13 cellular contexts compared by ENCODE assay signal in the genomic region with DNA sequence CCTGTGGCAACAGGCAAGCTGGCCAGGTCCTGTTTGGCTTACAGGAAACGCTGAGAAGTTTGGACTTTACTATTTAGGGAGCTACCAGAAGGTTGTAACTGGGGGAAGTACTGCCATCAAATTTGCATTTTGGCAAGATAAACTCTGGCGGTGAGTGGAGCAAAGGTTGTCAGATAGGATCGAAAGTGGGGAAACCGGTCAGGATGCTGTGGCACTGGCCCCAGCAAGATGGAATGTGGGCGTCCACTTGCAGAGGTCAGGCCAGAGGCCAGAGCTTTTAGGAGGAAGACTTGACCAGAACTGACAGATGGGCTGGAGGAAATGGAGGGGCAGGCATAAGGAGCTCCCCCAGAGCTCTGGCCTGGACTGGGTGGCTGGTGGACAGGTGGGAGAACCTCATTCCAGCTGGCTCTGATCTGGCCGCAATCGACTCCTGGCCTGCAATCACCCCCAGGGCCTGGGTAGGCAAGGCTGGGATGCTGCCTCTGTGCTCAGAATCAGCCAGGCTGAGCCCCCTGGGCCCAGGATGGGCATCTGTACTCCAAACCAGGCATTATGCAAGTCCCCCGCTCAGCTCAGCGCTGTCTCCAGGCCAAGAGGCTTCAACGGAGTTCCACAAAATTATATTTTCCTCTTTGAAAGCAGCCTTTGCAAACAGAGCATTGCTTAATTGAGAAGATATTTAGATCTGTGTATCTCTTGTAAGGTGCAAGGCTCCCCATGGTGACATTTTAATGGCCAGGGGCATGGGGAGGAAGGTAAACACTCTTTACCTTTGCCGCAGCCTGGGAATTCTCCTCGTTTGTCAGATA.
A peak's percentile ranks its signal among the peaks of the same experiment; 100 is the strongest.
DNase-seq lines count a peak whose midpoint lies in the region; ATAC-seq and TF ChIP-seq lines count a peak whose summit lies in the region.
"Had no signal": no experiment of that assay in that cellular context is flagged by ENCODE, and none has a peak within 500 bp of the region (broad histone marks: within the 10 kb centered on the region; RNA-seq: fewer than 3 reads in every experiment).

No MANE protein-coding gene starts in this region.

- peak overlapping the region; percentile 49 for H2AFZ ChIP-seq in PC-9

- CTCF ChIA-PET in PC-9 (lab: Charles Lee) = interaction anchor here (0.6 kb wide), 1 partner anchor 338 kb away, joined by 3 read pairs; no protein-coding TSS in a partner anchor

- peak overlapping the region; percentile 62 for H3K27ac ChIP-seq in PC-9
- H3K27ac ChIP-seq: ovary, RWPE1 had no signal

- H3K4me3 ChIP-seq in PC-9 = peak overlapping the region; percentile 7; the same call in 1 of the 2 replicates
- H3K4me3 ChIP-seq: ovary had no signal

- DNase-seq in ELF-1 (ENCODE audit: low read depth, low spot score) (peak; percentile 93), PC-9 (peak; percentile 78 to 95), left kidney (ENCODE audit: low read depth, low spot score) (peak; percentile 14), retina (peak; percentile 75), LoVo (ENCODE audit: low spot score) (no peak)
- DNase-seq: activated CD4-positive, alpha-beta T cell treated with anti-CD3 and anti-CD28 coated beads, Interleukin-2, amount 50 U/mL, for 48 hours; IMR-90; NCI-H510A treated with DMSO at 0.1 percent for 48 hours; ovary; stimulated activated CD4-positive, alpha-beta T cell treated with anti-CD3 and anti-CD28 coated beads, Interleukin-15, amount 100 ng/mL, for 24 hours had no signal

- BruUV-seq in PC-9 (replicated peaks; lab: Mats Ljungman, UMichigan) = no TSS peak

- POLR2A ChIA-PET in PC-9 (lab: Charles Lee; ENCODE audit: unreplicated experiment) = interaction anchor here (0.6 to 0.8 kb wide), 3 partner anchors 464 to 530 kb away, joined by 4 to 6 read pairs (median 4); no protein-coding TSS in a partner anchor

- peaks cover 20% of the 10 kb centered on the region; the same call in 1 of the 2 replicates for H3F3A ChIP-seq in PC-9 (ENCODE audit: insufficient read depth, low read depth)

- intact Hi-C loops in PC-9 (cut with micrococcal nuclease; ENCODE audit: unreplicated experiment) = loop anchor here (2.0 kb wide), 1 partner anchor 211 kb away; no protein-coding TSS in a partner anchor

- peak overlapping the region; percentile 74 for H3K4me2 ChIP-seq in PC-9

- no peaks in the 10 kb centered on the region for H3K27me3 ChIP-seq in PC-9 (ENCODE audit: insufficient read depth, low read depth)
- H3K27me3 ChIP-seq: ovary had no signal

- H3K36me3 ChIP-seq in PC-9 (ENCODE audit: low read depth) = no peaks in the 10 kb centered on the region
- H3K36me3 ChIP-seq: ovary had no signal

- H4K20me1 ChIP-seq in PC-9 (ENCODE audit: insufficient read depth) = no peaks in the 10 kb centered on the region

- H3K4me1 ChIP-seq in PC-9 (replicated peaks; ENCODE audit: insufficient read depth) = peaks cover 56% of the 10 kb centered on the region

- H3K79me2 ChIP-seq in PC-9 (ENCODE audit: low read depth) = no peaks in the 10 kb centered on the region

- H3K9me2 ChIP-seq in PC-9 (ENCODE audit: insufficient read depth) = no peaks in the 10 kb centered on the region

- H3K9me3 ChIP-seq in PC-9 (ENCODE audit: insufficient read depth, low read depth) = no peaks in the 10 kb centered on the region
- H3K9me3 ChIP-seq: ovary had no signal

- TF ChIP-seq CTCF in PC-9 (conservative IDR thresholded peaks at IDR 0.05) = no peak

- ATAC-seq in GM18520 (IDR thresholded peaks at IDR 0.05; ENCODE audit: unreplicated experiment) (no peak), GM18519 (IDR thresholded peaks at IDR 0.05; ENCODE audit: low FRiP score, unreplicated experiment) (no peak)
